Comparison of ENCODE assay signal across 1 cellular context in the genomic region with DNA sequence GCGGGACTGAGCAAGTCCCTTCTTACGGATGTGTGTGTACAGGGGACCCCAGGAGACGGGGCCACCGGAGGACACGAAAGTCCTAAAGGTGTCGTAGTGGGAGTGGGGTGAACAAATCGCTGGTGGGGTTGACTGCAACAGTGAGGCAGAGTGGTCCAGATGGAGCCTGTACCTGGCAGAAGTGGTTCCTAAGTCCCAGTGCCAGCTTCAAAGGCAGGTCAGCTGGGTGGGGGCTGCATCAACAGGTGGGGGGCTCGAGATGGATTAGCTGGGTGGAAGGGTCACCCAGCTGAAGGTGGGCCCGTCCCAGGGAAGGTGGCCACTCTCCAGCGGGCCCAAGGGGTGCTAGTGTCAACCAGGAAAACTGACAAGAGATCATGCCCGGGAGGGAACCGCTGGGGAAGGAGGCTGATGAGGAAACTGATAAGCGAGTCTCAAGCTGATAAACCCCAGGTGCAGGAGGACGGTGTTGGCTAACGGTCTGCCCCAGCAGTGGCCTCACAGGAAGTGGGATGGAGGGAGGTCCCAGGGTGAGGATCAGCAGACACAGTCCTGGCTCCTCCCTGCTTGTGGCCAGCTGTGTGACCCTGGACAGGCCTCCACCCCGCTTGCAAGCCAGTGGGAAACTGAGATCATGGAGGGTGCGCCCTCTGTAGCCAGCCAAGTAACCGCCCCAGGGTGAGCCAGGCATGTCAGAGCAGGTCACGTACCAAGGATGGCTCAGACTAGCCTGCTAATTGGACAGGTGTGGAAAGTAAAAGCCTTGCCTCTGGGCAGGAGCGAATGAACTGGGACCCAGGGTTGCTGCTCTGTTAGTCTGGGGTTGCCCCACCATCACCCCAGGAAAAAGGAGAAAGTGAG.
TF ChIP-seq lines count a peak whose summit lies in the region.

No MANE protein-coding gene starts in this region.

TF ChIP-seq in HEK293, 187 proteins besides CTCF, POLR2A, EP300 and RAD21 (continued from another document):
- TF ChIP-seq ZFP69B (tag by site-specific recombination; IDR thresholded peaks at IDR 0.05) (0 out of 2 replicates have a peak, but pooled peaks have one; percentile 58), SP3 (tag by site-specific recombination; IDR thresholded peaks at IDR 0.05) (peak; percentile 57), ZNF341 (tag by site-specific recombination; IDR thresholded peaks at IDR 0.05; ENCODE audit: low read depth) (0 out of 2 replicates have a peak, but pooled peaks have one; percentile 30), SETDB1 (IDR thresholded peaks at IDR 0.05; ENCODE audit: insufficient read length, low read length) (no peak), MYNN (tag by site-specific recombination; IDR thresholded peaks at IDR 0.05; ENCODE audit: borderline replicate concordance) (no peak), ZNF624 (tag by site-specific recombination; IDR thresholded peaks at IDR 0.05) (no peak), ZNF394 (tag by site-specific recombination; IDR thresholded peaks at IDR 0.05; ENCODE audit: borderline replicate concordance) (peak; percentile 25; the same call in 1 of the 2 replicates), ZNF621 (tag by site-specific recombination; IDR thresholded peaks at IDR 0.05) (no peak), ZNF558 (tag by site-specific recombination; IDR thresholded peaks at IDR 0.05) (no peak), TRIM28 (IDR thresholded peaks at IDR 0.05; ENCODE audit: borderline replicate concordance, low read length) (0 out of 2 replicates have a peak, but pooled peaks have one; percentile 21), KLF1 (tag by site-specific recombination; IDR thresholded peaks at IDR 0.05) (peak; percentile 95), SP2 (tag by site-specific recombination; IDR thresholded peaks at IDR 0.05) (peak; percentile 69), SCRT2 (tag by site-specific recombination; IDR thresholded peaks at IDR 0.05) (peak; percentile 100), ZNF16 (tag by site-specific recombination; IDR thresholded peaks at IDR 0.05; ENCODE audit: low read depth) (no peak), GLIS2 (tag by site-specific recombination; IDR thresholded peaks at IDR 0.05) (peak; percentile 32; the same call in 1 of the 2 replicates), ZNF561 (tag by site-specific recombination; IDR thresholded peaks at IDR 0.05; ENCODE audit: borderline replicate concordance) (no peak), ZNF366 (tag by site-specific recombination; conservative IDR thresholded peaks at IDR 0.05) (peak; percentile 85), YY2 (tag by site-specific recombination; IDR thresholded peaks at IDR 0.05) (no peak), BCL11B (tag by site-specific recombination; IDR thresholded peaks at IDR 0.05; ENCODE audit: low read depth) (peak; percentile 12; the same call in 1 of the 2 replicates), WT1 (tag by site-specific recombination; IDR thresholded peaks at IDR 0.05) (0 out of 2 replicates have a peak, but pooled peaks have one; percentile 26), ZNF354C (tag by site-specific recombination; IDR thresholded peaks at IDR 0.05; ENCODE audit: borderline replicate concordance, low read depth) (no peak), ZNF629 (tag by site-specific recombination; IDR thresholded peaks at IDR 0.05) (peak; percentile 20; the same call in 1 of the 2 replicates), TCF7L2 (IDR thresholded peaks at IDR 0.05; ENCODE audit: borderline replicate concordance, low read depth, low read length) (no peak), ZNF585B (tag by site-specific recombination; IDR thresholded peaks at IDR 0.05) (no peak), HOXC10 (CRISPR knock-in tag; IDR thresholded peaks at IDR 0.05) (0 out of 2 replicates have a peak, but pooled peaks have one; percentile 70), ZNF623 (tag by site-specific recombination; IDR thresholded peaks at IDR 0.05) (no peak), SCRT1 (tag by site-specific recombination; IDR thresholded peaks at IDR 0.05; ENCODE audit: borderline replicate concordance) (peak; percentile 99), ZBTB20 (tag by site-specific recombination; IDR thresholded peaks at IDR 0.05) (peak; percentile 31; the same call in 1 of the 2 replicates), RBAK (tag by site-specific recombination; IDR thresholded peaks at IDR 0.05) (no peak), ZNF10 (tag by site-specific recombination; IDR thresholded peaks at IDR 0.05) (0 out of 2 replicates have a peak, but pooled peaks have one; percentile 17), SALL2 (tag by site-specific recombination; IDR thresholded peaks at IDR 0.05; ENCODE audit: borderline replicate concordance) (no peak), ZNF600 (tag by site-specific recombination; IDR thresholded peaks at IDR 0.05) (peak; percentile 78), ZNF776 (tag by site-specific recombination; IDR thresholded peaks at IDR 0.05; ENCODE audit: borderline replicate concordance) (no peak), KLF16 (tag by site-specific recombination; IDR thresholded peaks at IDR 0.05) (0 out of 2 replicates have a peak, but pooled peaks have one; percentile 30), ZEB2 (tag by site-specific recombination; IDR thresholded peaks at IDR 0.05) (peak; percentile 37; the same call in 1 of the 2 replicates)
- TF ChIP-seq, protein P1, sequence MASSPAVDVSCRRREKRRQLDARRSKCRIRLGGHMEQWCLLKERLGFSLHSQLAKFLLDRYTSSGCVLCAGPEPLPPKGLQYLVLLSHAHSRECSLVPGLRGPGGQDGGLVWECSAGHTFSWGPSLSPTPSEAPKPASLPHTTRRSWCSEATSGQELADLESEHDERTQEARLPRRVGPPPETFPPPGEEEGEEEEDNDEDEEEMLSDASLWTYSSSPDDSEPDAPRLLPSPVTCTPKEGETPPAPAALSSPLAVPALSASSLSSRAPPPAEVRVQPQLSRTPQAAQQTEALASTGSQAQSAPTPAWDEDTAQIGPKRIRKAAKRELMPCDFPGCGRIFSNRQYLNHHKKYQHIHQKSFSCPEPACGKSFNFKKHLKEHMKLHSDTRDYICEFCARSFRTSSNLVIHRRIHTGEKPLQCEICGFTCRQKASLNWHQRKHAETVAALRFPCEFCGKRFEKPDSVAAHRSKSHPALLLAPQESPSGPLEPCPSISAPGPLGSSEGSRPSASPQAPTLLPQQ (tag by site-specific recombination; IDR thresholded peaks at IDR 0.05) = peak; percentile 54; the same call in 1 of the 2 replicates
- TF ChIP-seq, protein P2, sequence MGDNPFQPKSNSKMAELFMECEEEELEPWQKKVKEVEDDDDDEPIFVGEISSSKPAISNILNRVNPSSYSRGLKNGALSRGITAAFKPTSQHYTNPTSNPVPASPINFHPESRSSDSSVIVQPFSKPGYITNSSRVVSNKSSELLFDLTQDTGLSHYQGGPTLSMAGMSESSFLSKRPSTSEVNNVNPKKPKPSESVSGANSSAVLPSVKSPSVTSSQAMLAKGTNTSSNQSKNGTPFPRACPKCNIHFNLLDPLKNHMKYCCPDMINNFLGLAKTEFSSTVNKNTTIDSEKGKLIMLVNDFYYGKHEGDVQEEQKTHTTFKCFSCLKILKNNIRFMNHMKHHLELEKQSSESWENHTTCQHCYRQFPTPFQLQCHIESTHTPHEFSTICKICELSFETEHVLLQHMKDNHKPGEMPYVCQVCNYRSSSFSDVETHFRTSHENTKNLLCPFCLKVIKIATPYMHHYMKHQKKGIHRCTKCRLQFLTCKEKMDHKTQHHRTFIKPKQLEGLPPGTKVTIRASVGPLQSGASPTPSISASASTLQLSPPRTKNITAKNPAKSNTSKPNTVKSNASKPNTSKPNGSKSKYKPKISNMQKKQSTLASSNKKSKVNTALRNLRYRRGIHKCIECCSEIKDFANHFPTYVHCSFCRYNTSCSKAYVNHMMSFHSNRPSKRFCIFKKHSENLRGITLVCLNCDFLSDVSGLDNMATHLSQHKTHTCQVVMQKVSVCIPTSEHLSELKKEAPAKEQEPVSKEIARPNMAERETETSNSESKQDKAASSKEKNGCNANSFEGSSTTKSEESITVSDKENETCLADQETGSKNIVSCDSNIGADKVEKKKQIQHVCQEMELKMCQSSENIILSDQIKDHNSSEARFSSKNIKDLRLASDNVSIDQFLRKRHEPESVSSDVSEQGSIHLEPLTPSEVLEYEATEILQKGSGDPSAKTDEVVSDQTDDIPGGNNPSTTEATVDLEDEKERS (tag by site-specific recombination; IDR thresholded peaks at IDR 0.05) = no peak
- TF ChIP-seq, protein P3, sequence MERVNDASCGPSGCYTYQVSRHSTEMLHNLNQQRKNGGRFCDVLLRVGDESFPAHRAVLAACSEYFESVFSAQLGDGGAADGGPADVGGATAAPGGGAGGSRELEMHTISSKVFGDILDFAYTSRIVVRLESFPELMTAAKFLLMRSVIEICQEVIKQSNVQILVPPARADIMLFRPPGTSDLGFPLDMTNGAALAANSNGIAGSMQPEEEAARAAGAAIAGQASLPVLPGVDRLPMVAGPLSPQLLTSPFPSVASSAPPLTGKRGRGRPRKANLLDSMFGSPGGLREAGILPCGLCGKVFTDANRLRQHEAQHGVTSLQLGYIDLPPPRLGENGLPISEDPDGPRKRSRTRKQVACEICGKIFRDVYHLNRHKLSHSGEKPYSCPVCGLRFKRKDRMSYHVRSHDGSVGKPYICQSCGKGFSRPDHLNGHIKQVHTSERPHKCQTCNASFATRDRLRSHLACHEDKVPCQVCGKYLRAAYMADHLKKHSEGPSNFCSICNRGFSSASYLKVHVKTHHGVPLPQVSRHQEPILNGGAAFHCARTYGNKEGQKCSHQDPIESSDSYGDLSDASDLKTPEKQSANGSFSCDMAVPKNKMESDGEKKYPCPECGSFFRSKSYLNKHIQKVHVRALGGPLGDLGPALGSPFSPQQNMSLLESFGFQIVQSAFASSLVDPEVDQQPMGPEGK (tag by site-specific recombination; IDR thresholded peaks at IDR 0.05) = peak; percentile 52
